28 cellular contexts compared by ENCODE assay signal in genomic region chr10:110751845-110752244, GRCh38.
DNase-seq lines count a peak whose midpoint lies in the region; ATAC-seq and TF ChIP-seq lines count a peak whose summit lies in the region.
"Had no signal": no experiment of that assay in that cellular context is flagged by ENCODE, and none has a peak within 500 bp of the region (broad histone marks: within the 10 kb centered on the region; RNA-seq: fewer than 3 reads in every experiment).

No MANE protein-coding gene starts in this region.

- peaks cover 3% of the 10 kb centered on the region for H3K36me3 Mint-ChIP-seq in activated CD4-positive, alpha-beta memory T cell treated with anti-CD3 and anti-CD28 coated beads for 36 hours
- H3K36me3 Mint-ChIP-seq in activated CD4-positive, alpha-beta memory T cell treated with anti-CD3 and anti-CD28 coated beads, Interleukin-2, amount 10 ng/mL, durations not matched to agents 7 days and 5 days (ENCODE audit: low read depth): peaks cover 13% of the 10 kb centered on the region
- no peaks in the 10 kb centered on the region for H3K36me3 Mint-ChIP-seq in activated T-helper 17 cell treated with anti-CD3 and anti-CD28 coated beads, Interleukin-2, amount 50 U/mL, for 72 hours (ENCODE audit: low read depth)
- no peaks in the 10 kb centered on the region for H3K36me3 Mint-ChIP-seq in stimulated activated effector memory CD8-positive, alpha-beta T cell treated with anti-CD3 and anti-CD28 coated beads, Interleukin-12 subunit alpha, Interleukin-12 subunit beta, amount 100 ng/mL, for 72 hours

- CTCF ChIA-PET in activated CD4-positive, alpha-beta memory T cell treated with anti-CD3 and anti-CD28 coated beads for 36 hours (lab: Charles Lee): no interaction called here
- CTCF ChIA-PET in activated CD4-positive, alpha-beta memory T cell treated with anti-CD3 and anti-CD28 coated beads, Interleukin-2, amount 10 ng/mL, durations not matched to agents 7 days and 5 days (lab: Charles Lee): no interaction called here

- no peak for TF ChIP-seq CTCF in GM12865 (IDR thresholded peaks at IDR 0.05; ENCODE audit: insufficient read depth, low read depth, low read length, missing control alignments)

- intact Hi-C loops in activated CD4-positive, alpha-beta memory T cell treated with anti-CD3 and anti-CD28 coated beads for 36 hours (cut with micrococcal nuclease): no loop called here

- DNase-seq in activated CD4-positive, alpha-beta memory T cell treated with anti-CD3 and anti-CD28 coated beads for 36 hours: no peak
- no peak for DNase-seq in activated CD4-positive, alpha-beta memory T cell treated with anti-CD3 and anti-CD28 coated beads, Interleukin-2, amount 10 ng/mL, durations not matched to agents 7 days and 5 days
- DNase-seq in GM12865 (ENCODE audit: low read depth) (peak; percentile 48), AG08395 (ENCODE audit: low spot score) (no peak)
- no peak for DNase-seq in stimulated activated effector memory CD8-positive, alpha-beta T cell treated with anti-CD3 and anti-CD28 coated beads, Interleukin-12 subunit alpha, Interleukin-12 subunit beta, amount 100 ng/mL, for 72 hours (ENCODE audit: low spot score in 2 of 2)
- no peak for DNase-seq in activated effector memory CD4-positive, alpha-beta T cell treated with Interleukin-2 at 50 U/mL for 16 hours
- DNase-seq: activated CD8-positive, alpha-beta memory T cell treated with anti-CD3 and anti-CD28 coated beads, Interleukin-2, amount 50 U/mL, for 4 hours; central memory CD4-positive, alpha-beta T cell; COR-L47; DMS79; gastrocnemius medialis; IMR-90; mesendoderm; NCI-H1092 treated with DMSO at 0.1 percent for 48 hours; NCI-H1930; NCI-H526; occipital lobe; SJCRH30; stimulated activated naive CD4-positive, alpha-beta T cell; thyroid gland had no signal

- ATAC-seq in activated T-helper 17 cell treated with anti-CD3 and anti-CD28 coated beads, Interleukin-2, amount 50 U/mL, for 72 hours (replicated peaks): peak; percentile 37
- peak; percentile 80 for ATAC-seq in stimulated activated effector memory CD8-positive, alpha-beta T cell treated with anti-CD3 and anti-CD28 coated beads, Interleukin-12 subunit alpha, Interleukin-12 subunit beta, amount 100 ng/mL, for 72 hours
- no peak for ATAC-seq in HG02759 (IDR thresholded peaks at IDR 0.05; ENCODE audit: unreplicated experiment)
- ATAC-seq: A549, gastrocnemius medialis, left lobe of liver, Panc1 had no signal

- H3K4me3 ChIP-seq in GM12865 (ENCODE audit: low read depth, low read length): no peak overlapping the region
- H3K4me3 ChIP-seq: A549, gastrocnemius medialis, hepatocyte, SJCRH30, thyroid gland had no signal

- H3K27me3 Mint-ChIP-seq in activated CD4-positive, alpha-beta memory T cell treated with anti-CD3 and anti-CD28 coated beads for 36 hours: no peaks in the 10 kb centered on the region
- peaks cover 1% of the 10 kb centered on the region for H3K27me3 Mint-ChIP-seq in activated CD4-positive, alpha-beta memory T cell treated with anti-CD3 and anti-CD28 coated beads, Interleukin-2, amount 10 ng/mL, durations not matched to agents 7 days and 5 days
- H3K27me3 Mint-ChIP-seq in activated T-helper 17 cell treated with anti-CD3 and anti-CD28 coated beads, Interleukin-2, amount 50 U/mL, for 72 hours: no peaks in the 10 kb centered on the region
- H3K27me3 Mint-ChIP-seq: B cell; dendritic cell treated with granulocyte-macrophage colony-stimulating factor and Interleukin-4, amounts not matched to agents 40 ng/mL and 50 ng/mL, for 4 days had no signal

- H3K4me3 Mint-ChIP-seq in activated CD4-positive, alpha-beta memory T cell treated with anti-CD3 and anti-CD28 coated beads for 36 hours: no peak overlapping the region
- no peak overlapping the region for H3K4me3 Mint-ChIP-seq in activated CD4-positive, alpha-beta memory T cell treated with anti-CD3 and anti-CD28 coated beads, Interleukin-2, amount 10 ng/mL, durations not matched to agents 7 days and 5 days
- no peak overlapping the region for H3K4me3 Mint-ChIP-seq in activated T-helper 17 cell treated with anti-CD3 and anti-CD28 coated beads, Interleukin-2, amount 50 U/mL, for 72 hours
- no peak overlapping the region for H3K4me3 Mint-ChIP-seq in stimulated activated effector memory CD8-positive, alpha-beta T cell treated with anti-CD3 and anti-CD28 coated beads, Interleukin-12 subunit alpha, Interleukin-12 subunit beta, amount 100 ng/mL, for 72 hours
- H3K4me3 Mint-ChIP-seq: B cell; dendritic cell treated with granulocyte-macrophage colony-stimulating factor and Interleukin-4, amounts not matched to agents 40 ng/mL and 50 ng/mL, for 4 days had no signal

- peaks cover 56% of the 10 kb centered on the region for H3K4me1 Mint-ChIP-seq in activated CD4-positive, alpha-beta memory T cell treated with anti-CD3 and anti-CD28 coated beads for 36 hours (ENCODE audit: low read depth)
- H3K4me1 Mint-ChIP-seq in activated CD4-positive, alpha-beta memory T cell treated with anti-CD3 and anti-CD28 coated beads, Interleukin-2, amount 10 ng/mL, durations not matched to agents 7 days and 5 days: peaks cover 34% of the 10 kb centered on the region
- peaks cover 42% of the 10 kb centered on the region for H3K4me1 Mint-ChIP-seq in activated T-helper 17 cell treated with anti-CD3 and anti-CD28 coated beads, Interleukin-2, amount 50 U/mL, for 72 hours
- H3K4me1 Mint-ChIP-seq in stimulated activated effector memory CD8-positive, alpha-beta T cell treated with anti-CD3 and anti-CD28 coated beads, Interleukin-12 subunit alpha, Interleukin-12 subunit beta, amount 100 ng/mL, for 72 hours: peaks cover 47% of the 10 kb centered on the region

- H3K27ac Mint-ChIP-seq in activated CD4-positive, alpha-beta memory T cell treated with anti-CD3 and anti-CD28 coated beads for 36 hours: peak overlapping the region; percentile 31
- H3K27ac Mint-ChIP-seq in activated CD4-positive, alpha-beta memory T cell treated with anti-CD3 and anti-CD28 coated beads, Interleukin-2, amount 10 ng/mL, durations not matched to agents 7 days and 5 days: no peak overlapping the region
- peak overlapping the region; percentile 15 for H3K27ac Mint-ChIP-seq in activated T-helper 17 cell treated with anti-CD3 and anti-CD28 coated beads, Interleukin-2, amount 50 U/mL, for 72 hours
- H3K27ac Mint-ChIP-seq in stimulated activated effector memory CD8-positive, alpha-beta T cell treated with anti-CD3 and anti-CD28 coated beads, Interleukin-12 subunit alpha, Interleukin-12 subunit beta, amount 100 ng/mL, for 72 hours: peak overlapping the region; percentile 7
- H3K27ac Mint-ChIP-seq: B cell; dendritic cell treated with granulocyte-macrophage colony-stimulating factor and Interleukin-4, amounts not matched to agents 40 ng/mL and 50 ng/mL, for 4 days had no signal

- POLR2A ChIA-PET in activated CD4-positive, alpha-beta memory T cell treated with anti-CD3 and anti-CD28 coated beads for 36 hours (lab: Charles Lee): no interaction called here
- POLR2A ChIA-PET in activated CD4-positive, alpha-beta memory T cell treated with anti-CD3 and anti-CD28 coated beads, Interleukin-2, amount 10 ng/mL, durations not matched to agents 7 days and 5 days (lab: Charles Lee): no interaction called here

- H3K9me3 Mint-ChIP-seq in activated CD4-positive, alpha-beta memory T cell treated with anti-CD3 and anti-CD28 coated beads for 36 hours: peaks cover 11% of the 10 kb centered on the region
- H3K9me3 Mint-ChIP-seq in activated CD4-positive, alpha-beta memory T cell treated with anti-CD3 and anti-CD28 coated beads, Interleukin-2, amount 10 ng/mL, durations not matched to agents 7 days and 5 days: peaks cover 12% of the 10 kb centered on the region
- H3K9me3 Mint-ChIP-seq in activated T-helper 17 cell treated with anti-CD3 and anti-CD28 coated beads, Interleukin-2, amount 50 U/mL, for 72 hours: peaks cover 5% of the 10 kb centered on the region
- H3K9me3 Mint-ChIP-seq in stimulated activated effector memory CD8-positive, alpha-beta T cell treated with anti-CD3 and anti-CD28 coated beads, Interleukin-12 subunit alpha, Interleukin-12 subunit beta, amount 100 ng/mL, for 72 hours: peaks cover 6% of the 10 kb centered on the region
